11 cellular contexts compared by ENCODE assay signal in genomic region chr16:85715169-85716015, GRCh38. TPM values are rescaled to one million over a fixed set of nuclear protein-coding genes. Genes with fewer than 3 reads are reported as not detected.
DNase-seq lines count a peak whose midpoint lies in the region; ATAC-seq lines count a peak whose summit lies in the region.
"Had no signal": no experiment of that assay in that cellular context is flagged by ENCODE, and none has a peak within 500 bp of the region (broad histone marks: within the 10 kb centered on the region; RNA-seq: fewer than 3 reads in every experiment).

No MANE protein-coding gene starts in this region.

- ATAC-seq in activated T-cell treated with anti-CD3 and anti-CD28 coated beads, Interleukin-2, amount 50 U/mL, for 4 hours = no peak
- peak; percentile 37 for ATAC-seq in esophagus mucosa
- ATAC-seq in stimulated activated memory B cell treated with anti-CD40 and anti-IgM and Interleukin-4, amounts not matched to agents 10 μg/mL and 1 μg/mL and 100 μg/mL, for 72 hours = no peak
- ATAC-seq: A549 had no signal

- no peak for DNase-seq in activated T-cell treated with anti-CD3 and anti-CD28 coated beads, Interleukin-2, amount 50 U/mL, for 4 hours
- no peak for DNase-seq in activated T-cell treated with anti-CD3 and anti-CD28 coated beads, Interleukin-2, amount 50 U/mL, for 48 hours
- DNase-seq in NCI-H524 (lab: John Stamatoyannopoulos, UW) (peak; percentile 87 to 93), pons (ENCODE audit: low spot score) (no peak), OCI-M2 (lab: John Stamatoyannopoulos, UW; ENCODE audit: unreplicated experiment) (no peak)
- no peak for DNase-seq in activated CD4-positive, CD25-positive, alpha-beta regulatory T cell (lab: John Stamatoyannopoulos, UW)
- DNase-seq: ovary had no signal

- H3K27me3 Mint-ChIP-seq in activated T-cell treated with anti-CD3 and anti-CD28 coated beads, Interleukin-2, amount 50 U/mL, for 4 hours (ENCODE audit: low read depth) = peaks cover 7% of the 10 kb centered on the region
- no peaks in the 10 kb centered on the region for H3K27me3 Mint-ChIP-seq in stimulated activated memory B cell treated with anti-CD40 and anti-IgM and Interleukin-4, amounts not matched to agents 10 μg/mL and 1 μg/mL and 100 μg/mL, for 72 hours

- H3K36me3 Mint-ChIP-seq in activated T-cell treated with anti-CD3 and anti-CD28 coated beads, Interleukin-2, amount 50 U/mL, for 4 hours (ENCODE audit: insufficient read depth) = peaks cover 11% of the 10 kb centered on the region
- peaks cover 16% of the 10 kb centered on the region for H3K36me3 Mint-ChIP-seq in stimulated activated memory B cell treated with anti-CD40 and anti-IgM and Interleukin-4, amounts not matched to agents 10 μg/mL and 1 μg/mL and 100 μg/mL, for 72 hours

- peak overlapping the region; percentile 32 for H3K27ac Mint-ChIP-seq in stimulated activated memory B cell treated with anti-CD40 and anti-IgM and Interleukin-4, amounts not matched to agents 10 μg/mL and 1 μg/mL and 100 μg/mL, for 72 hours

- peak overlapping the region; percentile 9 for H3K4me3 Mint-ChIP-seq in activated T-cell treated with anti-CD3 and anti-CD28 coated beads, Interleukin-2, amount 50 U/mL, for 4 hours
- H3K4me3 Mint-ChIP-seq in stimulated activated memory B cell treated with anti-CD40 and anti-IgM and Interleukin-4, amounts not matched to agents 10 μg/mL and 1 μg/mL and 100 μg/mL, for 72 hours = no peak overlapping the region

- H3K4me1 Mint-ChIP-seq in activated T-cell treated with anti-CD3 and anti-CD28 coated beads, Interleukin-2, amount 50 U/mL, for 4 hours (ENCODE audit: low read depth) = peaks cover 7% of the 10 kb centered on the region
- H3K4me1 Mint-ChIP-seq in stimulated activated memory B cell treated with anti-CD40 and anti-IgM and Interleukin-4, amounts not matched to agents 10 μg/mL and 1 μg/mL and 100 μg/mL, for 72 hours = peaks cover 31% of the 10 kb centered on the region

- H3K9me3 Mint-ChIP-seq in activated T-cell treated with anti-CD3 and anti-CD28 coated beads, Interleukin-2, amount 50 U/mL, for 4 hours = peaks cover 3% of the 10 kb centered on the region
- H3K9me3 Mint-ChIP-seq in stimulated activated memory B cell treated with anti-CD40 and anti-IgM and Interleukin-4, amounts not matched to agents 10 μg/mL and 1 μg/mL and 100 μg/mL, for 72 hours = peaks cover 3% of the 10 kb centered on the region

RNA-seq across cellular contexts. Expression of gene GINS2, which starts 26.6 kb away (rescaled TPM):
- 10 to 100 TPM; 60.6 to 65.8 (median 62.7) TPM for total RNA-seq in activated T-cell treated with anti-CD3 and anti-CD28 coated beads, Interleukin-2, amount 50 U/mL, for 4 hours
- total RNA-seq in esophagus mucosa = 10.9 TPM
- total RNA-seq: ascending aorta had no signal

RNA-seq across cellular contexts. Expression of gene C16orf74, which starts 35.5 kb away (rescaled TPM):
- total RNA-seq in activated T-cell treated with anti-CD3 and anti-CD28 coated beads, Interleukin-2, amount 50 U/mL, for 4 hours = under 1 TPM in 1 of 3 donors, not detected in 2; 0.24 TPM
- total RNA-seq in esophagus mucosa = 10.9 TPM
- total RNA-seq: ascending aorta had no signal

Comparison
In these comparisons a context has a peak if more than half of its experiments do, and no peak if none do; other contexts are left out.
1. DNase-seq: peak in NCI-H524 (2 of 2); none in activated T-cell treated with anti-CD3 and anti-CD28 coated beads, Interleukin-2, amount 50 U/mL, for 4 hours (single experiment), activated T-cell treated with anti-CD3 and anti-CD28 coated beads, Interleukin-2, amount 50 U/mL, for 48 hours (0 of 2), activated CD4-positive, CD25-positive, alpha-beta regulatory T cell (0 of 4), pons (single experiment) and OCI-M2 (single experiment).